In the genomic region with DNA sequence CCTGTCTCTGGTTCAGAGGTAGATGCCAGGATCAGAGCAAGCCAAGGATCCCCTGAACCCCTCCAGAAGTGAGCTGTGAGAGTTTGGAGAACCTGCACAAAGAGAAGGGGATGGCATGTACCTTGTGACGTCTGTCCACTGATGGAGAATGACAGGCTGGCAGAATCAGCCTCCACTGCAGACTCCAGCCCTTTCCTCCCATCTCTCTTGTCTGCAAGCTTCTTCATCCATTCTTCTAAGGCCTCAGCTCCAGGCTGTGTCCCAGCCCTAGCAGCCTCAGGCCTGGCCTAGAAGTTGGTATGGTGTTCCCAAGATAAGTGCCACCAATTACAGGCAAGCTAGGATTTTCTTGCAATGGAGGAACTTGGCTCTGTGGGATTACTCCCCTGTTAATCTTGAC, we compare ENCODE assay signal across 20 cellular contexts. TPM values are rescaled to one million over a fixed set of nuclear protein-coding genes. Genes with fewer than 3 reads are reported as not detected.
A peak's percentile ranks its signal among the peaks of the same experiment; 100 is the strongest.
DNase-seq lines count a peak whose midpoint lies in the region; ATAC-seq, FAIRE-seq and TF ChIP-seq lines count a peak whose summit lies in the region.
"Had no signal": no experiment of that assay in that cellular context is flagged by ENCODE, and none has a peak within 500 bp of the region (broad histone marks: within the 10 kb centered on the region; RNA-seq: fewer than 3 reads in every experiment).

No MANE protein-coding gene starts in this region.

- H3K14ac ChIP-seq in neuronal stem cell (ENCODE audit: low read length) = no peak overlapping the region

- no peak overlapping the region for H4K8ac ChIP-seq in neuronal stem cell (ENCODE audit: low read depth, low read length)

- H4K20me1 ChIP-seq in GM23248 (ENCODE audit: insufficient read depth) = no peaks in the 10 kb centered on the region
- H4K20me1 ChIP-seq: BLaER1 had no signal

- TF ChIP-seq POLR2A in A549 (IDR thresholded peaks at IDR 0.05; ENCODE audit: low read length) = no peak

- H3K9me2 ChIP-seq in GM23248 (ENCODE audit: insufficient read depth) = no peaks in the 10 kb centered on the region

- H2BK5ac ChIP-seq in neuronal stem cell (ENCODE audit: low read length) = no peak overlapping the region

- peak overlapping the region; percentile 63 for H3K18ac ChIP-seq in neuronal stem cell (ENCODE audit: low read length)

- H2AK5ac ChIP-seq in neuronal stem cell (ENCODE audit: low read depth, low read length) = no peak overlapping the region

- no peak for FAIRE-seq in A549 (lab: Jason Lieb, UNC)
- FAIRE-seq: GM12878 had no signal

- in situ Hi-C loops in GM23248 (cut with MboI) = no loop called here

- 100% methylated on average over 1 of the region's 1 CpG for WGBS in A549 (ENCODE audit: missing lambda C conversion rate)
- 100% methylated on average over 1 of the region's 1 CpG for WGBS in GM23248 (ENCODE audit: low coverage in 1 of 2, low lambda C conversion rate in 2 of 2, missing lambda C conversion rate in 2 of 2), 2 experiments
- WGBS in neuronal stem cell (ENCODE audit: extremely low coverage in 2 of 2, insufficient read length in 2 of 2, insufficient replicate concordance in 1 of 2), 2 donors = no CpG with 5 or more reads among the region's 1 CpG

- H3K4me3 ChIP-seq in A549 = no peak overlapping the region
- no peak overlapping the region for H3K4me3 ChIP-seq in GM23248
- H3K4me3 ChIP-seq in coronary artery = no peak overlapping the region
- no peak overlapping the region for H3K4me3 ChIP-seq in neuronal stem cell (ENCODE audit: low read length in 2 of 2)
- H3K4me3 ChIP-seq: BLaER1, GM12878, HAP-1, SK-N-MC had no signal

- DNase-seq in A549 (ENCODE audit: low read depth in 1 of 2, low spot score in 1 of 2) (no peak), GM23248 (no peak), coronary artery (ENCODE audit: low spot score) (peak; percentile 52), neuronal stem cell (ENCODE audit: low spot score) (no peak), H4 (ENCODE audit: low spot score) (no peak), kidney glomerular epithelial cell (lab: John Stamatoyannopoulos, UW) (no peak), HEK293T (ENCODE audit: extremely low spot score) (no peak)
- no peak for DNase-seq in stimulated activated naive CD4-positive, alpha-beta T cell (lab: John Stamatoyannopoulos, UW)
- DNase-seq: Caco-2; CD4-positive, alpha-beta T cell; DMS79 treated with DMSO at 0.1 percent for 48 hours; NCI-H1105 treated with DMSO at 0.1 percent for 48 hours; NCI-H2081; SHP77 had no signal

- H3K79me1 ChIP-seq in neuronal stem cell (ENCODE audit: low read depth, low read length) = no peaks in the 10 kb centered on the region

- TF ChIP-seq CTCF in A549 (IDR thresholded peaks at IDR 0.05) (no peak), coronary artery (IDR thresholded peaks at IDR 0.05) (no peak)

- no peak overlapping the region for H3K23ac ChIP-seq in neuronal stem cell (ENCODE audit: low read depth, low read length, poor library complexity)

- no peaks in the 10 kb centered on the region for H3K27me3 ChIP-seq in GM23248 (replicated peaks; ENCODE audit: insufficient read depth)
- no peaks in the 10 kb centered on the region for H3K27me3 ChIP-seq in neuronal stem cell (ENCODE audit: control insufficient read depth in 3 of 3, insufficient read depth in 3 of 3, low read depth in 1 of 3, low read length in 3 of 3)
- H3K27me3 ChIP-seq: BLaER1 had no signal

- no peak overlapping the region for H2BK15ac ChIP-seq in neuronal stem cell (ENCODE audit: low read length)

- H2AFZ ChIP-seq in GM23248 (no peak overlapping the region), neuronal stem cell (ENCODE audit: low read length) (no peak overlapping the region)

- ATAC-seq in A549 = no peak
- ATAC-seq: GM12878 had no signal

- 0 out of 2 replicates have a peak, but pooled peaks cover under 1% of the 10 kb centered on the region for H3K79me2 ChIP-seq in GM23248 (ENCODE audit: insufficient read depth)

- peak overlapping the region; percentile 58 to 71; a peak in 5 of 6 replicates for H3K27ac ChIP-seq in A549
- peak overlapping the region; percentile 76 for H3K27ac ChIP-seq in GM23248
- peak overlapping the region in 1 of 2 donors; percentile 79 for H3K27ac ChIP-seq in coronary artery
- H3K27ac ChIP-seq in neuronal stem cell (replicated peaks; ENCODE audit: low read length) = no peak overlapping the region
- H3K27ac ChIP-seq: BLaER1, SK-N-MC had no signal

- CTCF ChIA-PET in A549 (lab: Yijun Ruan, JAX) = interaction anchor here (0.9 to 19.6 kb wide), 11 partner anchors 9 to 361 kb away, joined by 3 to 373 read pairs (median 3); a partner anchor contains a TSS
- CTCF ChIA-PET in HEK293T (lab: Yijun Ruan, JAX) = interaction anchor here (1.3 kb wide), 1 partner anchor 134 kb away, joined by 3 read pairs; no protein-coding TSS in a partner anchor

- no peak for TF ChIP-seq EP300 in A549 (IDR thresholded peaks at IDR 0.05)

- H3K4me1 ChIP-seq in A549 (peaks cover 18% of the 10 kb centered on the region; the same call in 2 of the 3 replicates), GM23248 (ENCODE audit: insufficient read depth) (peaks cover 47% of the 10 kb centered on the region), neuronal stem cell (ENCODE audit: control insufficient read depth in 2 of 2, insufficient read depth in 1 of 2, low read depth in 1 of 2, low read length in 2 of 2) (peaks cover 0 to 6% of the 10 kb centered on the region in 2 donors)
- H3K4me1 ChIP-seq: Caco-2, HAP-1 had no signal

- peak overlapping the region; percentile 38; the same call in 1 of the 3 replicates for H3K4me2 ChIP-seq in A549
- peak overlapping the region; percentile 68 for H3K4me2 ChIP-seq in GM23248 (ENCODE audit: unreplicated experiment)
- H3K4me2 ChIP-seq in neuronal stem cell (ENCODE audit: insufficient read depth, low read length, poor library complexity, severe bottlenecking) = no peak overlapping the region
- H3K4me2 ChIP-seq: BLaER1 had no signal

- H2BK12ac ChIP-seq in neuronal stem cell (ENCODE audit: low read length) = no peak overlapping the region

- H2BK120ac ChIP-seq in neuronal stem cell (ENCODE audit: low read depth, low read length) = no peak overlapping the region

- no peak overlapping the region for H4K91ac ChIP-seq in neuronal stem cell (ENCODE audit: low read depth, low read length, poor library complexity)

- TF ChIP-seq RAD21 in A549 (conservative IDR thresholded peaks at IDR 0.05 in 1 of 2, IDR thresholded peaks at IDR 0.05 in 1 of 2) = no peak

- peak overlapping the region; percentile 31; the same call in 1 of the 2 replicates for H3K9ac ChIP-seq in GM23248
- H3K9ac ChIP-seq in neuronal stem cell (ENCODE audit: low read depth, low read length, poor library complexity) = no peak overlapping the region
- H3K9ac ChIP-seq: BLaER1 had no signal

- H3K9me3 ChIP-seq in A549 (no peaks in the 10 kb centered on the region), GM23248 (ENCODE audit: low read depth) (no peaks in the 10 kb centered on the region), neuronal stem cell (replicated peaks in 1 of 2; ENCODE audit: control insufficient read depth in 2 of 2, insufficient read depth in 1 of 2, low read depth in 1 of 2, low read length in 2 of 2) (peaks cover 0 to under 1% of the 10 kb centered on the region in 2 donors)
- H3K9me3 ChIP-seq: BLaER1, Caco-2, HAP-1 had no signal

- no peak overlapping the region for H3K4ac ChIP-seq in neuronal stem cell (ENCODE audit: low read length)

- peaks cover 51% of the 10 kb centered on the region for H3F3A ChIP-seq in GM23248 (ENCODE audit: insufficient read depth)

- H3K36me3 ChIP-seq in GM23248 (ENCODE audit: low read depth) = no peaks in the 10 kb centered on the region
- H3K36me3 ChIP-seq in neuronal stem cell (replicated peaks in 1 of 2; ENCODE audit: control insufficient read depth in 2 of 2, insufficient read depth in 2 of 2, low read length in 2 of 2) = no peaks in the 10 kb centered on the region
- H3K36me3 ChIP-seq: BLaER1, HAP-1 had no signal

- POLR2A ChIA-PET in A549 (lab: Yijun Ruan, JAX) (no interaction called here), HEK293T (lab: Yijun Ruan, JAX) (no interaction called here)

TF ChIP-seq in A549, 52 proteins besides CTCF, POLR2A, EP300 and RAD21 (continues in another document):
- TF ChIP-seq, protein P1, sequence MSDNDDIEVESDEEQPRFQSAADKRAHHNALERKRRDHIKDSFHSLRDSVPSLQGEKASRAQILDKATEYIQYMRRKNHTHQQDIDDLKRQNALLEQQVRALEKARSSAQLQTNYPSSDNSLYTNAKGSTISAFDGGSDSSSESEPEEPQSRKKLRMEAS (IDR thresholded peaks at IDR 0.05) = no peak
- TF ChIP-seq, protein P2, sequence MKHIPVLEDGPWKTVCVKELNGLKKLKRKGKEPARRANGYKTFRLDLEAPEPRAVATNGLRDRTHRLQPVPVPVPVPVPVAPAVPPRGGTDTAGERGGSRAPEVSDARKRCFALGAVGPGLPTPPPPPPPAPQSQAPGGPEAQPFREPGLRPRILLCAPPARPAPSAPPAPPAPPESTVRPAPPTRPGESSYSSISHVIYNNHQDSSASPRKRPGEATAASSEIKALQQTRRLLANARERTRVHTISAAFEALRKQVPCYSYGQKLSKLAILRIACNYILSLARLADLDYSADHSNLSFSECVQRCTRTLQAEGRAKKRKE (CRISPR knock-in tag; IDR thresholded peaks at IDR 0.05; ENCODE audit: low read depth) = no peak
- no peak for TF ChIP-seq TFCP2L1 (CRISPR knock-in tag; IDR thresholded peaks at IDR 0.05)

TF ChIP-seq in HEK293T, 16 proteins besides CTCF, POLR2A, EP300 and RAD21:
- no peak for TF ChIP-seq SP1 (IDR thresholded peaks at IDR 0.05)
- TF ChIP-seq ARNT (IDR thresholded peaks at IDR 0.05) = no peak
- no peak for TF ChIP-seq FOXA1 (IDR thresholded peaks at IDR 0.05)
- no peak for TF ChIP-seq L3MBTL2 (conservative IDR thresholded peaks at IDR 0.05)
- TF ChIP-seq HDGF (IDR thresholded peaks at IDR 0.05; ENCODE audit: borderline replicate concordance) = no peak

RNA-seq across cellular contexts. Expression of a gene that starts 8.6 kb away (rescaled TPM):
- polyA plus RNA-seq in A549 (2011; rRNA removed) (0.04 and 0.08 TPM in 2 replicates), A549 (2017; fragmentation: RNase III; extraction: RNeasy Plus Mini Kit Qiagen cat#74134 plus additional on column Dnase treatment) (not detected in 3 replicates), GM23248 (2016; fragmentation: Nextera tagmentation; extraction: Ambion mirVana) (9.9 and 10.7 TPM in 2 replicates)
- 0.01 and 0.04 TPM in 2 replicates for polyA plus RNA-seq in A549 (2012; cell fraction: cytosol; rRNA removed)
- 0.02 TPM in 1 of 2 replicates, not detected in the other for polyA plus RNA-seq in A549 (2012; cell fraction: nucleus; rRNA removed)
- polyA minus RNA-seq in A549 (2011; rRNA and poly(A)+ RNA removed) = 0.50 and 0.73 TPM in 2 replicates
- total RNA-seq in GM23248 (2014; rRNA removed; shearing (Covaris generic)) = 11.7 and 12.9 TPM in 2 replicates
- 0.07 TPM for polyA plus RNA-seq in neuronal stem cell (2013, experiment 1 of 2)
- 0.06 TPM for polyA plus RNA-seq in neuronal stem cell (2013, experiment 2 of 2)
- total RNA-seq in H4 (2014; rRNA removed; shearing (Covaris generic)) = not detected in 2 replicates
- total RNA-seq: A673; Caco-2; CD4-positive, alpha-beta T cell had no signal
- polyA plus RNA-seq: IgD-negative memory B cell had no signal

Comparison
In these comparisons a context has a peak if more than half of its experiments do, and no peak if none do; other contexts are left out.
1. RNA of a gene that starts 8.6 kb away (total RNA-seq): 11.7 to 12.9 TPM in GM23248; not detected in H4; every median in the first group is over 10 times any median in the second.